26 cellular contexts compared by ENCODE assay signal in the genomic region with DNA sequence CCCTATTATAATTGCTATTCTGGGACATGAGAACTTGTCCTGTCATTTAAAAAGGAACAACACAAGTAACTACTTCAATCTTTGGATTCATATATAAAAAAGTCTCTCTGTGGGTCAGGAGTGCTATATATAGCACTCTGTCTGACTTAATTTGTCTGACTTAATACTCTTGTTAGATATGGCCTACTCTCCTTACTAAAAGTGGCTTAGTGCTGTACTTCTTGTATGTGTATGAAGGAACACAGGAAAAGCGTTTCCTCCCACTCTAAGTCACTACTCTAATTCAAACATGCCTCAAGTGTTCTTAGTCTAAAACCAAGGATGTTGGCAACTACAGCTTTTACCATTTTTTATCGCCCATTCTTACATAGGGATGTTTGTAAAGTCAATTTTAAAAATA.
"Had no signal": no experiment of that assay in that cellular context is flagged by ENCODE, and none has a peak within 500 bp of the region (broad histone marks: within the 10 kb centered on the region; RNA-seq: fewer than 3 reads in every experiment).

No MANE protein-coding gene starts in this region.

- H3K27ac ChIP-seq: stomach, suprapubic skin, testis, thoracic aorta, thyroid gland, tibial artery, tibial nerve, transverse colon, upper lobe of left lung, upper lobe of right lung, uterus, vagina had no signal

- ATAC-seq: stimulated activated effector memory CD8-positive, alpha-beta T cell treated with anti-CD3 and anti-CD28 coated beads, Interleukin-12 subunit alpha, Interleukin-12 subunit beta, amount 100 ng/mL, for 72 hours; stimulated activated memory B cell treated with anti-CD40 and anti-IgM and Interleukin-4, amounts not matched to agents 10 μg/mL and 1 μg/mL and 100 μg/mL, for 72 hours; stimulated activated naive B cell treated with anti-CD40 and anti-IgM and Interleukin-4, amounts not matched to agents 10 μg/mL and 1 μg/mL and 100 μg/mL, for 72 hours; stimulated activated naive CD8-positive, alpha-beta T cell treated with anti-CD3 and anti-CD28 coated beads, Interleukin-15, amount 100 ng/mL, for 72 hours; stimulated activated naive CD8-positive, alpha-beta T cell treated with anti-CD3 and anti-CD28 coated beads, Interleukin-15, Interleukin-2, amounts not matched to agents 100 U/mL and 50 U/mL, for 24 hours; upper lobe of right lung had no signal

- H3K4me3 ChIP-seq: stomach, suprapubic skin, testis, thoracic aorta, thyroid gland, tibial artery, tibial nerve, transverse colon, upper lobe of left lung, upper lobe of right lung, uterus, vagina had no signal

- H3K4me1 ChIP-seq: stomach, suprapubic skin, testis, thyroid gland, tibial artery, tibial nerve, transverse colon, upper lobe of left lung, upper lobe of right lung, uterus, vagina had no signal

- H3K27me3 ChIP-seq: stomach, suprapubic skin, testis, thyroid gland, tibial artery, tibial nerve, transverse colon, upper lobe of left lung, upper lobe of right lung, uterus, vagina had no signal

- DNase-seq: stimulated activated CD4-positive, alpha-beta T cell treated with anti-CD3 and anti-CD28 coated beads, Interleukin-2, amount 100 ng/mL, for 48 hours; stimulated activated CD4-positive, alpha-beta T cell treated with anti-CD3 and anti-CD28 coated beads, Interleukin-4, amount 100 ng/mL, for 1 hour; stimulated activated CD4-positive, alpha-beta T cell treated with anti-CD3 and anti-CD28 coated beads, Interleukin-4, amount 100 ng/mL, for 24 hours; stimulated activated CD4-positive, alpha-beta T cell treated with anti-CD3 and anti-CD28 coated beads, Interleukin-4, amount 100 ng/mL, for 4 hours; stimulated activated CD8-positive, alpha-beta memory T cell treated with anti-CD3 and anti-CD28 coated beads, Interleukin-4, amount 100 ng/mL, for 48 hours; stimulated activated naive B cell treated with anti-CD40 and anti-IgM and Interleukin-4, amounts not matched to agents 10 μg/mL and 1 μg/mL and 100 μg/mL, for 72 hours; stimulated activated naive CD4-positive, alpha-beta T cell; stimulated activated naive CD4-positive, alpha-beta T cell treated with Interleukin-2 at 50 U/mL for 16 hours; stimulated activated naive CD8-positive, alpha-beta T cell treated with anti-CD3 and anti-CD28 coated beads, Interleukin-15, amount 100 ng/mL, for 72 hours; stimulated activated naive CD8-positive, alpha-beta T cell treated with anti-CD3 and anti-CD28 coated beads, Interleukin-15, Interleukin-2, amounts not matched to agents 100 U/mL and 50 U/mL, for 24 hours; stomach; substantia nigra; testis; thyroid gland; tibial artery; transverse colon; trophoblast cell; upper lobe of left lung; upper lobe of right lung; uterus had no signal

- H3K9me3 ChIP-seq: suprapubic skin, testis, thoracic aorta, thyroid gland, tibial artery, tibial nerve, transverse colon, upper lobe of left lung, upper lobe of right lung, uterus, vagina had no signal

- H3K36me3 ChIP-seq: stomach, suprapubic skin, thoracic aorta, thyroid gland, tibial artery, tibial nerve, transverse colon, upper lobe of left lung, upper lobe of right lung, uterus, vagina had no signal
